29 cellular contexts compared by ENCODE assay signal in genomic region chr10:112497347-112497950, GRCh38. TPM values are rescaled to one million over a fixed set of nuclear protein-coding genes. Genes with fewer than 3 reads are reported as not detected.
DNase-seq lines count a peak whose midpoint lies in the region; ATAC-seq and TF ChIP-seq lines count a peak whose summit lies in the region.
"Had no signal": no experiment of that assay in that cellular context is flagged by ENCODE, and none has a peak within 500 bp of the region (broad histone marks: within the 10 kb centered on the region; RNA-seq: fewer than 3 reads in every experiment).

No MANE protein-coding gene starts in this region.

- peaks cover 12% of the 10 kb centered on the region for H3K79me2 ChIP-seq in Loucy (ENCODE audit: insufficient read depth, low read length)

- H3K4me2 ChIP-seq in Loucy (ENCODE audit: low read depth, low read length, poor library complexity, severe bottlenecking), result peak overlapping the region; percentile 19

- H3K4me1 ChIP-seq in Loucy (ENCODE audit: insufficient read depth, low read length, poor library complexity, severe bottlenecking), result peaks cover 6% of the 10 kb centered on the region
- H3K4me1 ChIP-seq: upper lobe of left lung had no signal

- H3K9me3 Mint-ChIP-seq in activated CD4-positive, alpha-beta memory T cell treated with anti-CD3 and anti-CD28 coated beads for 36 hours, result no peaks in the 10 kb centered on the region
- H3K9me3 Mint-ChIP-seq: activated CD4-positive, alpha-beta T cell treated with anti-CD3 and anti-CD28 coated beads, Interleukin-2, amount 10 ng/mL, durations not matched to agents 7 days and 5 days; activated naive CD4-positive, alpha-beta T cell treated with anti-CD3 and anti-CD28 coated beads, Interleukin-2, amount 10 ng/mL, durations not matched to agents 7 days and 5 days; activated T-cell treated with anti-CD3 and anti-CD28 coated beads, Interleukin-2, amount 50 U/mL, for 72 hours; CD4-positive, alpha-beta memory T cell; central memory CD8-positive, alpha-beta T cell; H9; naive B cell had no signal

- peaks cover 7% of the 10 kb centered on the region for H3K36me3 Mint-ChIP-seq in activated CD4-positive, alpha-beta memory T cell treated with anti-CD3 and anti-CD28 coated beads for 36 hours

- POLR2A ChIA-PET in activated CD4-positive, alpha-beta memory T cell treated with anti-CD3 and anti-CD28 coated beads for 36 hours (lab: Charles Lee), result no interaction called here

- H3K27me3 ChIP-seq in Loucy (ENCODE audit: insufficient read depth, low read length, poor library complexity, severe bottlenecking), result no peaks in the 10 kb centered on the region
- H3K27me3 ChIP-seq: upper lobe of left lung had no signal

- DNase-seq in SHP77 (lab: John Stamatoyannopoulos, UW) (no peak), T-helper 2 cell (no peak), NCI-H2171 (lab: John Stamatoyannopoulos, UW) (no peak)
- no peak for DNase-seq in activated CD4-positive, alpha-beta memory T cell treated with anti-CD3 and anti-CD28 coated beads for 36 hours
- DNase-seq: 8988T; activated CD4-positive, alpha-beta T cell treated with anti-CD3 and anti-CD28 coated beads, Interleukin-2, amount 10 ng/mL, durations not matched to agents 7 days and 5 days; activated CD8-positive, alpha-beta memory T cell treated with anti-CD3 and anti-CD28 coated beads, Interleukin-2, amount 10 ng/mL, durations not matched to agents 7 days and 5 days; activated naive CD4-positive, alpha-beta T cell treated with anti-CD3 and anti-CD28 coated beads, Interleukin-2, amount 10 ng/mL, durations not matched to agents 7 days and 5 days; activated T-cell treated with anti-CD3 and anti-CD28 coated beads, Interleukin-2, amount 50 U/mL, for 72 hours; AML-193; aorta; CD4-positive, alpha-beta memory T cell; DMS 273 treated with DMSO at 0.1 percent for 48 hours; H9; left ventricle myocardium inferior; naive B cell; NCI-H1105 treated with DMSO at 0.1 percent for 48 hours; NCI-H2029 treated with DMSO at 0.1 percent for 48 hours; NCI-H226; NCI-H774; occipital lobe; substantia nigra; T-helper 9 cell; upper lobe of left lung had no signal

- no peak overlapping the region for H3K9ac ChIP-seq in Loucy (ENCODE audit: low read depth, low read length, poor library complexity, severe bottlenecking)

- CTCF ChIA-PET in activated CD4-positive, alpha-beta memory T cell treated with anti-CD3 and anti-CD28 coated beads for 36 hours (lab: Charles Lee), result interaction anchor here (1.9 kb wide), 1 partner anchor 25 kb away, joined by 4 read pairs; no protein-coding TSS in a partner anchor

- no peak overlapping the region for H2AFZ ChIP-seq in Loucy (ENCODE audit: low read length)

- H3F3A ChIP-seq in Loucy (ENCODE audit: low read depth), result no peaks in the 10 kb centered on the region

- ATAC-seq in GM18498 (IDR thresholded peaks at IDR 0.05; ENCODE audit: unreplicated experiment) (peak; percentile 43), GM19452 (IDR thresholded peaks at IDR 0.05; ENCODE audit: unreplicated experiment) (peak; percentile 82), HG02981 (IDR thresholded peaks at IDR 0.05; ENCODE audit: unreplicated experiment) (peak; percentile 82)
- ATAC-seq: activated CD8-positive, alpha-beta memory T cell treated with anti-CD3 and anti-CD28 coated beads, Interleukin-2, amount 10 ng/mL, durations not matched to agents 7 days and 5 days; activated T-cell treated with anti-CD3 and anti-CD28 coated beads, Interleukin-2, amount 50 U/mL, for 72 hours had no signal

- no peaks in the 10 kb centered on the region for H3K27me3 Mint-ChIP-seq in activated CD4-positive, alpha-beta memory T cell treated with anti-CD3 and anti-CD28 coated beads for 36 hours
- H3K27me3 Mint-ChIP-seq: activated CD4-positive, alpha-beta T cell treated with anti-CD3 and anti-CD28 coated beads, Interleukin-2, amount 10 ng/mL, durations not matched to agents 7 days and 5 days; activated CD8-positive, alpha-beta memory T cell treated with anti-CD3 and anti-CD28 coated beads, Interleukin-2, amount 10 ng/mL, durations not matched to agents 7 days and 5 days; activated naive CD4-positive, alpha-beta T cell treated with anti-CD3 and anti-CD28 coated beads, Interleukin-2, amount 10 ng/mL, durations not matched to agents 7 days and 5 days; CD4-positive, alpha-beta memory T cell; central memory CD8-positive, alpha-beta T cell; naive B cell had no signal

- no peaks in the 10 kb centered on the region for H3K9me3 ChIP-seq in Loucy (ENCODE audit: insufficient read depth, low read depth, low read length)
- H3K9me3 ChIP-seq: left ventricle myocardium inferior, upper lobe of left lung had no signal

- no peaks in the 10 kb centered on the region for H3K4me1 Mint-ChIP-seq in activated CD4-positive, alpha-beta memory T cell treated with anti-CD3 and anti-CD28 coated beads for 36 hours (ENCODE audit: low read depth)
- H3K4me1 Mint-ChIP-seq: activated CD4-positive, alpha-beta T cell treated with anti-CD3 and anti-CD28 coated beads, Interleukin-2, amount 10 ng/mL, durations not matched to agents 7 days and 5 days; activated naive CD4-positive, alpha-beta T cell treated with anti-CD3 and anti-CD28 coated beads, Interleukin-2, amount 10 ng/mL, durations not matched to agents 7 days and 5 days; H9 had no signal

- H3K9me2 ChIP-seq in Loucy (replicated peaks; ENCODE audit: low read depth, low read length), result no peaks in the 10 kb centered on the region

- H3K4me3 ChIP-seq in Loucy (ENCODE audit: low read length, poor library complexity, severe bottlenecking), result no peak overlapping the region
- H3K4me3 ChIP-seq: left ventricle myocardium inferior, upper lobe of left lung had no signal

- H3K27ac Mint-ChIP-seq in activated CD4-positive, alpha-beta memory T cell treated with anti-CD3 and anti-CD28 coated beads for 36 hours, result no peak overlapping the region
- H3K27ac Mint-ChIP-seq: activated CD4-positive, alpha-beta T cell treated with anti-CD3 and anti-CD28 coated beads, Interleukin-2, amount 10 ng/mL, durations not matched to agents 7 days and 5 days; activated CD8-positive, alpha-beta memory T cell treated with anti-CD3 and anti-CD28 coated beads, Interleukin-2, amount 10 ng/mL, durations not matched to agents 7 days and 5 days; activated naive CD4-positive, alpha-beta T cell treated with anti-CD3 and anti-CD28 coated beads, Interleukin-2, amount 10 ng/mL, durations not matched to agents 7 days and 5 days; activated T-cell treated with anti-CD3 and anti-CD28 coated beads, Interleukin-2, amount 50 U/mL, for 72 hours; CD4-positive, alpha-beta memory T cell; H9 had no signal

- no peak overlapping the region for H3K4me3 Mint-ChIP-seq in activated CD4-positive, alpha-beta memory T cell treated with anti-CD3 and anti-CD28 coated beads for 36 hours
- H3K4me3 Mint-ChIP-seq: activated CD4-positive, alpha-beta T cell treated with anti-CD3 and anti-CD28 coated beads, Interleukin-2, amount 10 ng/mL, durations not matched to agents 7 days and 5 days; activated CD8-positive, alpha-beta memory T cell treated with anti-CD3 and anti-CD28 coated beads, Interleukin-2, amount 10 ng/mL, durations not matched to agents 7 days and 5 days; activated naive CD4-positive, alpha-beta T cell treated with anti-CD3 and anti-CD28 coated beads, Interleukin-2, amount 10 ng/mL, durations not matched to agents 7 days and 5 days; activated T-cell treated with anti-CD3 and anti-CD28 coated beads, Interleukin-2, amount 50 U/mL, for 72 hours; CD4-positive, alpha-beta memory T cell; central memory CD8-positive, alpha-beta T cell; H9; naive B cell had no signal

- TF ChIP-seq CTCF in Loucy (conservative IDR thresholded peaks at IDR 0.05; ENCODE audit: low read length), result no peak

- intact Hi-C loops in activated CD4-positive, alpha-beta memory T cell treated with anti-CD3 and anti-CD28 coated beads for 36 hours (cut with micrococcal nuclease), result no loop called here

- no peaks in the 10 kb centered on the region for H3K36me3 ChIP-seq in Loucy (ENCODE audit: insufficient read depth, low read length)
- H3K36me3 ChIP-seq: left ventricle myocardium inferior, upper lobe of left lung had no signal

- no peaks in the 10 kb centered on the region for H4K20me1 ChIP-seq in Loucy (ENCODE audit: insufficient read depth, low read length, poor library complexity, severe bottlenecking)

RNA-seq across cellular contexts. Expression of gene VTI1A, which starts 50.4 kb away (rescaled TPM):
- total RNA-seq in activated CD4-positive, alpha-beta memory T cell treated with anti-CD3 and anti-CD28 coated beads for 36 hours, result 10 to 100 TPM; 24.3 to 24.5 TPM

RNA-seq across cellular contexts. Expression of gene ZDHHC6, which starts 50.7 kb away (rescaled TPM):
- total RNA-seq in activated CD4-positive, alpha-beta memory T cell treated with anti-CD3 and anti-CD28 coated beads for 36 hours, result 10 to 100 TPM; 40.1 to 40.7 TPM
